In genomic region chr18:22179631-22180030, GRCh38 we compare ENCODE assay signal across 16 cellular contexts. TPM values are rescaled to one million over a fixed set of nuclear protein-coding genes. Genes with fewer than 3 reads are reported as not detected.
"Had no signal": no experiment of that assay in that cellular context is flagged by ENCODE, and none has a peak within 500 bp of the region (broad histone marks: within the 10 kb centered on the region; RNA-seq: fewer than 3 reads in every experiment).

No MANE protein-coding gene starts in this region.

- DNase-seq: activated CD4-positive, alpha-beta T cell treated with anti-CD3 and anti-CD28 coated beads for 4 hours; activated CD8-positive, alpha-beta memory T cell treated with anti-CD3 and anti-CD28 coated beads, Interleukin-2, amount 50 U/mL, for 4 hours; activated CD8-positive, alpha-beta T cell treated with anti-CD3 and anti-CD28 coated beads, Interleukin-2, amount 10 ng/mL, durations not matched to agents 7 days and 5 days; activated naive CD8-positive, alpha-beta T cell treated with anti-CD3 and anti-CD28 coated beads, Interleukin-2, amount 10 ng/mL, durations not matched to agents 7 days and 5 days; activated T-cell treated with anti-CD3 and anti-CD28 coated beads, Interleukin-2, amount 50 U/mL, for 72 hours; aorta; lower lobe of right lung; naive B cell; SIG-M5; stimulated activated CD4-positive, alpha-beta T cell treated with anti-CD3 and anti-CD28 coated beads, Interleukin-2, amount 100 ng/mL, for 48 hours; upper lobe of left lung; WERI-Rb-1 had no signal

- H3K4me1 ChIP-seq: parathyroid adenoma had no signal

- H3K79me2 ChIP-seq: parathyroid adenoma had no signal

- ATAC-seq: activated CD8-positive, alpha-beta T cell treated with anti-CD3 and anti-CD28 coated beads, Interleukin-2, amount 10 ng/mL, durations not matched to agents 7 days and 5 days; activated T-cell treated with anti-CD3 and anti-CD28 coated beads, Interleukin-2, amount 50 U/mL, for 72 hours; esophagus mucosa; lower lobe of right lung; stimulated activated memory B cell treated with anti-CD40 and anti-IgM and Interleukin-4, amounts not matched to agents 10 μg/mL and 1 μg/mL and 100 μg/mL, for 72 hours had no signal

- H2AFZ ChIP-seq: parathyroid adenoma had no signal

- H3K4me3 ChIP-seq: lower lobe of right lung, upper lobe of left lung had no signal

- H3K27me3 ChIP-seq: upper lobe of left lung had no signal

- H3K27ac ChIP-seq: lower lobe of right lung, parathyroid adenoma, WERI-Rb-1 had no signal

- H3K9ac ChIP-seq: parathyroid adenoma had no signal

- H3K9me3 ChIP-seq: lower lobe of right lung, upper lobe of left lung had no signal

- H3K36me3 ChIP-seq: WERI-Rb-1 had no signal

RNA-seq across cellular contexts. Expression of gene GATA6, which starts 10.2 kb away (rescaled TPM):
- total RNA-seq: activated CD8-positive, alpha-beta T cell treated with anti-CD3 and anti-CD28 coated beads, Interleukin-2, amount 10 ng/mL, durations not matched to agents 7 days and 5 days; T-helper 1 cell treated with Interleukin-12 subunit alpha and Interleukin-12 subunit beta and Interleukin-4 antibody, amounts not matched to agents 30 ng/mL and 1 ng/mL, for 36 hours had no signal
